ENCODE assay signal across 12 cellular contexts in the genomic region with DNA sequence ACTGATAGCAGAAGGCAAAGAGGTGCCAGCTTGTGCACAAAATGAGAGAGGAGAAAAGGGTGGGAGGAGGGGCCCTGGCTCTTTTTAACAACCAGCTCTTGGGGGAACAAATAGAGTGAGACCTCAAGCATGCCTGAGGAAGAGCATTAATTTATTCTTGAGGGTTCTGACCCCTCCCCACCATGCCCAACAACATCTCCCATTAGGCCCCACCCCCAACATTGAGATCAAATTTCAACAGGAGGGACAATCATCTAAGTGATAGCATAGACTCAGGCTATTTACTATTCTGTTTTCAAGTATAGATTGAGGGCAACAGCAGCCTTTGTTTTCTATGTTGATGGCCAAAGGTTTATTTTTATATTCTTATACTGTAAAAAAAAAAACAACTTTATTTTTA. TPM values are rescaled to one million over a fixed set of nuclear protein-coding genes. Genes with fewer than 3 reads are reported as not detected.
DNase-seq lines count a peak whose midpoint lies in the region; FAIRE-seq and TF ChIP-seq lines count a peak whose summit lies in the region.
"Had no signal": no experiment of that assay in that cellular context is flagged by ENCODE, and none has a peak within 500 bp of the region (broad histone marks: within the 10 kb centered on the region; RNA-seq: fewer than 3 reads in every experiment).

No MANE protein-coding gene starts in this region.

- no peak overlapping the region for H3K27ac ChIP-seq in A673 (ENCODE audit: low read depth, low read length, poor library complexity, severe bottlenecking)

- peaks cover 36% of the 10 kb centered on the region for H3K4me1 Mint-ChIP-seq in brain
- H3K4me1 Mint-ChIP-seq in activated naive CD4-positive, alpha-beta T cell treated with anti-CD3 and anti-CD28 coated beads, Interleukin-2, amount 10 ng/mL, durations not matched to agents 7 days and 5 days: peaks cover 13% of the 10 kb centered on the region

- H3K9me3 Mint-ChIP-seq in brain: peaks cover 0 to 2% (median 0%) of the 10 kb centered on the region in 5 experiments
- no peaks in the 10 kb centered on the region for H3K9me3 Mint-ChIP-seq in activated naive CD4-positive, alpha-beta T cell treated with anti-CD3 and anti-CD28 coated beads, Interleukin-2, amount 10 ng/mL, durations not matched to agents 7 days and 5 days
- H3K9me3 Mint-ChIP-seq: T-helper 1 cell treated with Interleukin-12 subunit alpha and Interleukin-12 subunit beta and Interleukin-4 antibody, amounts not matched to agents 30 μg/mL and 1 μg/mL, for 36 hours had no signal

- no peaks in the 10 kb centered on the region for H3K4me1 ChIP-seq in A673 (ENCODE audit: insufficient read depth, low read length, poor library complexity, severe bottlenecking)

- peak overlapping the region in 3 of 5 experiments; percentile 50 to 68 (median 62) for H3K27ac Mint-ChIP-seq in brain
- no peak overlapping the region for H3K27ac Mint-ChIP-seq in activated naive CD4-positive, alpha-beta T cell treated with anti-CD3 and anti-CD28 coated beads, Interleukin-2, amount 10 ng/mL, durations not matched to agents 7 days and 5 days
- H3K27ac Mint-ChIP-seq: activated CD4-positive, alpha-beta T cell treated with anti-CD3 and anti-CD28 coated beads for 36 hours had no signal

- no peaks in the 10 kb centered on the region for H3K27me3 ChIP-seq in A673 (replicated peaks; ENCODE audit: insufficient read depth, low read depth, low read length, poor library complexity)

- peak; percentile 69 for FAIRE-seq in H54 (lab: Jason Lieb, UNC)

- peaks cover 3% of the 10 kb centered on the region for H3K27me3 Mint-ChIP-seq in brain
- H3K27me3 Mint-ChIP-seq in activated naive CD4-positive, alpha-beta T cell treated with anti-CD3 and anti-CD28 coated beads, Interleukin-2, amount 10 ng/mL, durations not matched to agents 7 days and 5 days: no peaks in the 10 kb centered on the region
- H3K27me3 Mint-ChIP-seq: activated CD4-positive, alpha-beta T cell treated with anti-CD3 and anti-CD28 coated beads for 36 hours had no signal

- CTCF ChIA-PET in A673 (lab: Charles Lee): no interaction called here
- CTCF ChIA-PET in activated naive CD4-positive, alpha-beta T cell treated with anti-CD3 and anti-CD28 coated beads, Interleukin-2, amount 10 ng/mL, durations not matched to agents 7 days and 5 days (lab: Charles Lee): no interaction called here

- H3K9me3 ChIP-seq in A673 (ENCODE audit: low read depth, low read length, poor library complexity, severe bottlenecking): no peaks in the 10 kb centered on the region

- no peak overlapping the region for H3K4me3 Mint-ChIP-seq in brain
- no peak overlapping the region for H3K4me3 Mint-ChIP-seq in activated naive CD4-positive, alpha-beta T cell treated with anti-CD3 and anti-CD28 coated beads, Interleukin-2, amount 10 ng/mL, durations not matched to agents 7 days and 5 days
- H3K4me3 Mint-ChIP-seq: activated CD4-positive, alpha-beta T cell treated with anti-CD3 and anti-CD28 coated beads for 36 hours; T-helper 1 cell treated with Interleukin-12 subunit alpha and Interleukin-12 subunit beta and Interleukin-4 antibody, amounts not matched to agents 30 μg/mL and 1 μg/mL, for 36 hours had no signal

- TF ChIP-seq POLR2A in H54 (IDR thresholded peaks at IDR 0.05; ENCODE audit: low read depth, low read length): no peak

- H3K36me3 ChIP-seq in A673 (ENCODE audit: insufficient read depth, low read length, poor library complexity, severe bottlenecking): no peaks in the 10 kb centered on the region

- no peak overlapping the region for H3K4me3 ChIP-seq in A673 (ENCODE audit: low read depth, low read length, poor library complexity, severe bottlenecking)

- TF ChIP-seq CTCF in A673 (conservative IDR thresholded peaks at IDR 0.05; ENCODE audit: low read depth, low read length) (no peak), brain (conservative IDR thresholded peaks at IDR 0.05) (no peak)

- intact Hi-C loops in A673 (cut with micrococcal nuclease; ENCODE audit: unreplicated experiment): no loop called here

- peak; percentile 22 for DNase-seq in A673 (ENCODE audit: low spot score)
- no peak for DNase-seq in H54 (ENCODE audit: insufficient read length, low spot score)
- DNase-seq in NCI-H2227 (lab: John Stamatoyannopoulos, UW; ENCODE audit: unreplicated experiment): peak; percentile 70
- no peak for DNase-seq in amygdala (lab: John Stamatoyannopoulos, UW)
- no peak for DNase-seq in NOMO-1 treated with dmso at 0.1 percent for 144 hours (lab: John Stamatoyannopoulos, UW; ENCODE audit: unreplicated experiment)
- DNase-seq in activated naive CD4-positive, alpha-beta T cell treated with anti-CD3 and anti-CD28 coated beads, Interleukin-2, amount 10 ng/mL, durations not matched to agents 7 days and 5 days: no peak
- no peak for DNase-seq in NK-92 treated with Interleukin-12 subunit alpha and Interleukin-12 subunit beta, amount 100 ng/mL, for 24 hours (lab: John Stamatoyannopoulos, UW)
- DNase-seq: activated CD4-positive, alpha-beta T cell treated with anti-CD3 and anti-CD28 coated beads for 36 hours; cerebellar nuclear complex; stimulated activated naive CD4-positive, alpha-beta T cell had no signal

- POLR2A ChIA-PET in A673 (lab: Charles Lee; ENCODE audit: low non-redundant PET): no interaction called here

- no TSS peak for BruUV-seq in A673 (replicated peaks; lab: Mats Ljungman, UMichigan)

- H3K36me3 Mint-ChIP-seq in brain: peaks cover 36% of the 10 kb centered on the region
- H3K36me3 Mint-ChIP-seq in activated naive CD4-positive, alpha-beta T cell treated with anti-CD3 and anti-CD28 coated beads, Interleukin-2, amount 10 ng/mL, durations not matched to agents 7 days and 5 days: peaks cover 29% of the 10 kb centered on the region

RNA-seq across cellular contexts. Expression of a gene that starts 59.7 kb away (rescaled TPM):
- 11.0 and 11.6 TPM in 2 replicates for total RNA-seq in A673 (2021)
- 25.5 TPM for polyA plus RNA-seq in brain (ENCODE audit: insufficient read depth, low read depth, low replicate concordance)

Comparison
In these comparisons a context has a peak if more than half of its experiments do, and no peak if none do; other contexts are left out.
1. DNase-seq: peak in A673 (single experiment) and NCI-H2227 (single experiment); none in H54 (single experiment), amygdala (0 of 56), NOMO-1 treated with dmso at 0.1 percent for 144 hours (single experiment), activated naive CD4-positive, alpha-beta T cell treated with anti-CD3 and anti-CD28 coated beads, Interleukin-2, amount 10 ng/mL, durations not matched to agents 7 days and 5 days (single experiment) and NK-92 treated with Interleukin-12 subunit alpha and Interleukin-12 subunit beta, amount 100 ng/mL, for 24 hours (single experiment).